ENCODE assay signal across 25 cellular contexts in the genomic region with DNA sequence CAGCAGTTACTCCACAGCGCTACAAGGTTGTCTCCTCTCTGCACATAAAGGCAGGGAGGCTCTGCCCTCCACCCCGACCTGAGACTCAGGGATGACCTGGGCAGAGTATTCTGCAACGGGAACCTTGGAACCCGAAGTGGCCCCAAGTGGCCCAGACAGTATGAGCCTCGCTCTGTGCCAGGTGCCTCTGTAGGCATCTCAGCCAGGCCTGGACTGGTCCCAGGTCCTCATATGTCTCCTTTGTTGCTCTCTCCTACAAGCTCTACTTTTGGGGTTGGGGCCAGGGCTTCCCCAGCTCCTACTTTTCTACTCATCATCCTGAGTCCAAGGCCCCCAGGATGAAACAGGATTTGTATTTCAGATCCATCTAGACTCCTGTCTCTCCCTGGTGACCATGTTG.
A peak's percentile ranks its signal among the peaks of the same experiment; 100 is the strongest.
DNase-seq lines count a peak whose midpoint lies in the region; ATAC-seq and TF ChIP-seq lines count a peak whose summit lies in the region.
"Had no signal": no experiment of that assay in that cellular context is flagged by ENCODE, and none has a peak within 500 bp of the region (broad histone marks: within the 10 kb centered on the region; RNA-seq: fewer than 3 reads in every experiment).

No MANE protein-coding gene starts in this region.

- H4K8ac ChIP-seq in trophoblast cell (ENCODE audit: low read depth, low read length) = peak overlapping the region; percentile 24

- ATAC-seq in PC-3 = no peak; the same call in 1 of the 2 replicates
- no peak for ATAC-seq in central memory CD8-positive, alpha-beta T cell (replicated peaks; ENCODE audit: extremely low read depth, poor library complexity, severe bottlenecking)
- ATAC-seq: GM23338, K562, left ventricle myocardium superior had no signal

- H3F3A ChIP-seq in PC-3 (ENCODE audit: low read length, unreplicated experiment) = no peaks in the 10 kb centered on the region

- WGBS in trophoblast cell (ENCODE audit: extremely low coverage, insufficient coverage, insufficient read length) = no CpG with 5 or more reads among the region's 5 CpGs

- H3K27me3 ChIP-seq in PC-3 (ENCODE audit: low read length) (no peaks in the 10 kb centered on the region), trophoblast cell (ENCODE audit: insufficient read depth, low read length) (no peaks in the 10 kb centered on the region)
- H3K27me3 ChIP-seq: adrenal gland, BE2C, vagina had no signal

- no peaks in the 10 kb centered on the region for H3K9me3 Mint-ChIP-seq in activated CD4-positive, alpha-beta memory T cell treated with anti-CD3 and anti-CD28 coated beads for 36 hours
- H3K9me3 Mint-ChIP-seq in activated CD4-positive, alpha-beta memory T cell treated with anti-CD3 and anti-CD28 coated beads, Interleukin-2, amount 10 ng/mL, durations not matched to agents 7 days and 5 days = no peaks in the 10 kb centered on the region
- no peaks in the 10 kb centered on the region for H3K9me3 Mint-ChIP-seq in central memory CD8-positive, alpha-beta T cell
- no peaks in the 10 kb centered on the region for H3K9me3 Mint-ChIP-seq in mesothelial cell of epicardium
- H3K9me3 Mint-ChIP-seq: activated T-cell treated with anti-CD3 and anti-CD28 coated beads, Interleukin-2, amount 50 U/mL, for 4 hours; dendritic cell treated with granulocyte-macrophage colony-stimulating factor and Interleukin-4, amounts not matched to agents 40 ng/mL and 50 ng/mL, for 4 days; GM23338; immature natural killer cell; T-helper 1 cell treated with Interleukin-12 subunit alpha and Interleukin-12 subunit beta and Interleukin-4 antibody, amounts not matched to agents 30 μg/mL and 1 μg/mL, for 36 hours had no signal

- H3K79me1 ChIP-seq in trophoblast cell (ENCODE audit: low read length) = peaks cover 7% of the 10 kb centered on the region

- peak overlapping the region; percentile 53 for H4K91ac ChIP-seq in trophoblast cell (ENCODE audit: low read depth, low read length)

- POLR2A ChIA-PET in activated CD4-positive, alpha-beta memory T cell treated with anti-CD3 and anti-CD28 coated beads for 36 hours (lab: Charles Lee) = interaction anchor here (1.2 kb wide), 1 partner anchor 301 kb away, joined by 3 read pairs; no protein-coding TSS in a partner anchor
- POLR2A ChIA-PET in activated CD4-positive, alpha-beta memory T cell treated with anti-CD3 and anti-CD28 coated beads, Interleukin-2, amount 10 ng/mL, durations not matched to agents 7 days and 5 days (lab: Charles Lee) = interaction anchor here (0.6 kb wide), 1 partner anchor 281 kb away, joined by 3 read pairs; no protein-coding TSS in a partner anchor
- POLR2A ChIA-PET in PC-3 (lab: Charles Lee; ENCODE audit: unreplicated experiment) = interaction anchor here (0.6 to 0.7 kb wide), 3 partner anchors 148 to 306 kb away, joined by 4 to 5 read pairs (median 4); no protein-coding TSS in a partner anchor

- peak overlapping the region; percentile 59 for H3K18ac ChIP-seq in trophoblast cell (ENCODE audit: low read length)

- TSS peak; percentile 72 for BruUV-seq in PC-3 (replicated peaks; lab: Mats Ljungman, UMichigan)

- no peak overlapping the region for H4K12ac ChIP-seq in trophoblast cell (ENCODE audit: low read depth, low read length)

- CTCF ChIA-PET in activated CD4-positive, alpha-beta memory T cell treated with anti-CD3 and anti-CD28 coated beads for 36 hours (lab: Charles Lee) = no interaction called here
- CTCF ChIA-PET in activated CD4-positive, alpha-beta memory T cell treated with anti-CD3 and anti-CD28 coated beads, Interleukin-2, amount 10 ng/mL, durations not matched to agents 7 days and 5 days (lab: Charles Lee) = interaction anchor here (0.7 to 0.9 kb wide), 2 partner anchors 27 to 143 kb away, joined by 3 to 4 read pairs; no protein-coding TSS in a partner anchor
- CTCF ChIA-PET in PC-3 (lab: Charles Lee) = interaction anchor here (0.6 to 1.0 kb wide), 6 partner anchors 8 to 1546 kb away, joined by 3 to 6 read pairs (median 4); no protein-coding TSS in a partner anchor

- peak overlapping the region; percentile 76 for H3K14ac ChIP-seq in trophoblast cell (ENCODE audit: low read length)

- peak overlapping the region; percentile 88 for H2BK12ac ChIP-seq in trophoblast cell (ENCODE audit: low read length)

- H3K36me3 ChIP-seq in PC-3 (ENCODE audit: low read depth, low read length) = no peaks in the 10 kb centered on the region
- H3K36me3 ChIP-seq in trophoblast cell (ENCODE audit: control insufficient read depth in 1 of 2, insufficient read depth in 2 of 2, low read length in 2 of 2) = no peaks in the 10 kb centered on the region
- H3K36me3 ChIP-seq: adrenal gland, BE2C, SJCRH30, vagina had no signal

- H3K4me3 ChIP-seq in PC-3 (ENCODE audit: low read length) (no peak overlapping the region), trophoblast cell (ENCODE audit: low read depth, low read length) (no peak overlapping the region)
- H3K4me3 ChIP-seq: adrenal gland, GM23338, K562, mucosa of descending colon, SJCRH30, vagina had no signal

- peaks cover 37% of the 10 kb centered on the region for H3K4me1 Mint-ChIP-seq in activated CD4-positive, alpha-beta memory T cell treated with anti-CD3 and anti-CD28 coated beads for 36 hours (ENCODE audit: low read depth)
- H3K4me1 Mint-ChIP-seq in activated CD4-positive, alpha-beta memory T cell treated with anti-CD3 and anti-CD28 coated beads, Interleukin-2, amount 10 ng/mL, durations not matched to agents 7 days and 5 days = peaks cover 23% of the 10 kb centered on the region
- peaks cover 7% of the 10 kb centered on the region for H3K4me1 Mint-ChIP-seq in central memory CD8-positive, alpha-beta T cell
- H3K4me1 Mint-ChIP-seq in mesothelial cell of epicardium = peaks cover 4% of the 10 kb centered on the region
- H3K4me1 Mint-ChIP-seq: immature natural killer cell had no signal

- TF ChIP-seq CTCF in PC-3 (conservative IDR thresholded peaks at IDR 0.05; ENCODE audit: low read depth, low read length) = no peak
- TF ChIP-seq CTCF in mesothelial cell of epicardium (IDR thresholded peaks at IDR 0.05; ENCODE audit: unreplicated experiment) = no peak

- peak overlapping the region; percentile 3 for H2AK5ac ChIP-seq in trophoblast cell (ENCODE audit: low read length)

- H3K4ac ChIP-seq in trophoblast cell (ENCODE audit: low read depth, low read length) = no peak overlapping the region

- H3K27ac Mint-ChIP-seq in activated CD4-positive, alpha-beta memory T cell treated with anti-CD3 and anti-CD28 coated beads for 36 hours = peak overlapping the region; percentile 61
- H3K27ac Mint-ChIP-seq in activated CD4-positive, alpha-beta memory T cell treated with anti-CD3 and anti-CD28 coated beads, Interleukin-2, amount 10 ng/mL, durations not matched to agents 7 days and 5 days = no peak overlapping the region
- peak overlapping the region; percentile 50 for H3K27ac Mint-ChIP-seq in central memory CD8-positive, alpha-beta T cell (ENCODE audit: low read depth)
- H3K27ac Mint-ChIP-seq in mesothelial cell of epicardium = no peak overlapping the region
- H3K27ac Mint-ChIP-seq: dendritic cell treated with granulocyte-macrophage colony-stimulating factor and Interleukin-4, amounts not matched to agents 40 ng/mL and 50 ng/mL, for 4 days; GM23338; immature natural killer cell had no signal

- H3K79me2 ChIP-seq in PC-3 (ENCODE audit: low read length) = no peaks in the 10 kb centered on the region
- no peaks in the 10 kb centered on the region for H3K79me2 ChIP-seq in trophoblast cell (ENCODE audit: control insufficient read depth, insufficient read depth, low read length, poor library complexity)

- peak overlapping the region; percentile 8 for H2BK5ac ChIP-seq in trophoblast cell (ENCODE audit: low read depth, low read length, poor library complexity)

- H3K27ac ChIP-seq in PC-3 (ENCODE audit: low read length) = peak overlapping the region; percentile 94
- no peak overlapping the region for H3K27ac ChIP-seq in trophoblast cell (ENCODE audit: low read depth, low read length)
- H3K27ac ChIP-seq: adrenal gland, SJCRH30, vagina, VCaP had no signal

- peak overlapping the region; percentile 65 for H2BK120ac ChIP-seq in trophoblast cell (ENCODE audit: insufficient read depth, low read length, poor library complexity)

- H3K9me2 ChIP-seq in PC-3 (replicated peaks; ENCODE audit: low read length) = no peaks in the 10 kb centered on the region

- no peaks in the 10 kb centered on the region for H4K20me1 ChIP-seq in PC-3 (ENCODE audit: low read length)

- H3K4me2 ChIP-seq in PC-3 (ENCODE audit: low read length) (peak overlapping the region; percentile 60), trophoblast cell (ENCODE audit: low read length) (no peak overlapping the region)
- H3K4me2 ChIP-seq: GM23338 had no signal

- no peak overlapping the region for H3K4me3 Mint-ChIP-seq in activated CD4-positive, alpha-beta memory T cell treated with anti-CD3 and anti-CD28 coated beads for 36 hours
- no peak overlapping the region for H3K4me3 Mint-ChIP-seq in activated CD4-positive, alpha-beta memory T cell treated with anti-CD3 and anti-CD28 coated beads, Interleukin-2, amount 10 ng/mL, durations not matched to agents 7 days and 5 days
- no peak overlapping the region for H3K4me3 Mint-ChIP-seq in central memory CD8-positive, alpha-beta T cell
- H3K4me3 Mint-ChIP-seq in mesothelial cell of epicardium = no peak overlapping the region
- H3K4me3 Mint-ChIP-seq: activated T-cell treated with anti-CD3 and anti-CD28 coated beads, Interleukin-2, amount 50 U/mL, for 4 hours; dendritic cell treated with granulocyte-macrophage colony-stimulating factor and Interleukin-4, amounts not matched to agents 40 ng/mL and 50 ng/mL, for 4 days; GM23338; immature natural killer cell; T-helper 1 cell treated with Interleukin-12 subunit alpha and Interleukin-12 subunit beta and Interleukin-4 antibody, amounts not matched to agents 30 μg/mL and 1 μg/mL, for 36 hours had no signal

- H3K36me3 Mint-ChIP-seq in activated CD4-positive, alpha-beta memory T cell treated with anti-CD3 and anti-CD28 coated beads for 36 hours = no peaks in the 10 kb centered on the region
- H3K36me3 Mint-ChIP-seq in activated CD4-positive, alpha-beta memory T cell treated with anti-CD3 and anti-CD28 coated beads, Interleukin-2, amount 10 ng/mL, durations not matched to agents 7 days and 5 days (ENCODE audit: low read depth) = no peaks in the 10 kb centered on the region
- H3K36me3 Mint-ChIP-seq in central memory CD8-positive, alpha-beta T cell (ENCODE audit: insufficient read depth) = no peaks in the 10 kb centered on the region
- H3K36me3 Mint-ChIP-seq in mesothelial cell of epicardium = no peaks in the 10 kb centered on the region

- peaks cover 50% of the 10 kb centered on the region for H3K4me1 ChIP-seq in PC-3 (ENCODE audit: insufficient read depth, low read length)
- H3K4me1 ChIP-seq in trophoblast cell (ENCODE audit: control insufficient read depth in 1 of 2, insufficient read depth in 2 of 2, low read length in 2 of 2) = peaks cover 15 to 17% of the 10 kb centered on the region in 2 experiments
- H3K4me1 ChIP-seq: adrenal gland, BE2C, SJCRH30, vagina had no signal

- H3K27me3 Mint-ChIP-seq in activated CD4-positive, alpha-beta memory T cell treated with anti-CD3 and anti-CD28 coated beads for 36 hours = no peaks in the 10 kb centered on the region
- peaks cover 14% of the 10 kb centered on the region for H3K27me3 Mint-ChIP-seq in activated CD4-positive, alpha-beta memory T cell treated with anti-CD3 and anti-CD28 coated beads, Interleukin-2, amount 10 ng/mL, durations not matched to agents 7 days and 5 days
- peaks cover 8% of the 10 kb centered on the region for H3K27me3 Mint-ChIP-seq in central memory CD8-positive, alpha-beta T cell
- H3K27me3 Mint-ChIP-seq in mesothelial cell of epicardium (ENCODE audit: low read depth) = peaks cover 4% of the 10 kb centered on the region

- H2AFZ ChIP-seq in PC-3 (ENCODE audit: low read length) (no peak overlapping the region), trophoblast cell (ENCODE audit: insufficient read depth, low read length, poor library complexity) (no peak overlapping the region)
- H2AFZ ChIP-seq: GM23338 had no signal

- H3K23ac ChIP-seq in trophoblast cell (ENCODE audit: low read length) = no peak overlapping the region

- no peaks in the 10 kb centered on the region for H3K9me3 ChIP-seq in PC-3 (ENCODE audit: low read length)
- H3K9me3 ChIP-seq in trophoblast cell (ENCODE audit: insufficient read depth, low read depth, low read length) = peaks cover 4% of the 10 kb centered on the region
- H3K9me3 ChIP-seq: adrenal gland, BE2C, mucosa of descending colon, SJCRH30, vagina had no signal

- intact Hi-C loops in activated CD4-positive, alpha-beta memory T cell treated with anti-CD3 and anti-CD28 coated beads for 36 hours (cut with micrococcal nuclease) = no loop called here
- intact Hi-C loops in PC-3 (cut with micrococcal nuclease) = loop anchor here (1.0 kb wide), 1 partner anchor 11 kb away; no protein-coding TSS in a partner anchor

- DNase-seq in activated CD4-positive, alpha-beta memory T cell treated with anti-CD3 and anti-CD28 coated beads for 36 hours = no peak
- no peak for DNase-seq in activated CD4-positive, alpha-beta memory T cell treated with anti-CD3 and anti-CD28 coated beads, Interleukin-2, amount 10 ng/mL, durations not matched to agents 7 days and 5 days
- DNase-seq in PC-3 = no peak
- DNase-seq in central memory CD8-positive, alpha-beta T cell (ENCODE audit: low spot score in 2 of 2) = no peak
- no peak for DNase-seq in trophoblast cell
- DNase-seq in HUDEP-2 (lab: John Stamatoyannopoulos, UW; ENCODE audit: unreplicated experiment in 76 of 76) = no peak
- DNase-seq in mesothelial cell of epicardium (ENCODE audit: low spot score in 2 of 2, unreplicated experiment in 2 of 2) = no peak
- no peak for DNase-seq in Kasumi-1 (lab: John Stamatoyannopoulos, UW)
- DNase-seq: activated CD4-positive, alpha-beta T cell treated with anti-CD3 and anti-CD28 coated beads, Interleukin-2, amount 50 U/mL, for 4 hours; activated T-cell treated with anti-CD3 and anti-CD28 coated beads, Interleukin-2, amount 50 U/mL, for 4 hours; adrenal gland; BE2C; GF-D8; immature natural killer cell; left ventricle myocardium superior; NCI-H187 treated with DMSO at 0.1 percent for 48 hours; SJCRH30; substantia nigra had no signal

- H3K9ac ChIP-seq in PC-3 (ENCODE audit: low read length) (peak overlapping the region; percentile 70), trophoblast cell (ENCODE audit: low read length) (no peak overlapping the region)

Comparison
In these comparisons a context has a peak if more than half of its experiments do, and no peak if none do; other contexts are left out.
1. H3K27ac Mint-ChIP-seq: peak in activated CD4-positive, alpha-beta memory T cell treated with anti-CD3 and anti-CD28 coated beads for 36 hours (single experiment) and central memory CD8-positive, alpha-beta T cell (single experiment); none in activated CD4-positive, alpha-beta memory T cell treated with anti-CD3 and anti-CD28 coated beads, Interleukin-2, amount 10 ng/mL, durations not matched to agents 7 days and 5 days (single experiment) and mesothelial cell of epicardium (single experiment).